Comparison of ENCODE assay signal across 8 cellular contexts in genomic region chr1:23664837-23665795, GRCh38. TPM values are rescaled to one million over a fixed set of nuclear protein-coding genes. Genes with fewer than 3 reads are reported as not detected.
DNase-seq lines count a peak whose midpoint lies in the region; ATAC-seq and TF ChIP-seq lines count a peak whose summit lies in the region.

No MANE protein-coding gene starts in this region.

- H3K9ac ChIP-seq in endodermal cell (ENCODE audit: extremely low read depth, low read length, poor library complexity, severe bottlenecking): no peak overlapping the region

- no peaks in the 10 kb centered on the region for H3K36me3 ChIP-seq in endodermal cell (ENCODE audit: control insufficient read depth, insufficient read depth, low read length)
- no peaks in the 10 kb centered on the region for H3K36me3 ChIP-seq in testis (ENCODE audit: low read depth, missing control alignments)
- no peaks in the 10 kb centered on the region for H3K36me3 ChIP-seq in lower lobe of right lung

- POLR2A ChIA-PET in AG04450 (lab: Yijun Ruan, JAX): no interaction called here

- ATAC-seq in lower lobe of right lung: no peak

- CTCF ChIA-PET in AG04450 (lab: Charles Lee): interaction anchor here (0.5 to 4.0 kb wide), 25 partner anchors 8 to 444 kb away, joined by 3 to 33 read pairs (median 4); partner anchors contain the start of gene RPL11

- TF ChIP-seq POLR2A in testis (IDR thresholded peaks at IDR 0.05): no peak

- no peak for DNase-seq in AG04450 (ENCODE audit: low read depth, low spot score)
- DNase-seq in GM04504 (ENCODE audit: low read depth): peak; percentile 7
- peak; percentile 54 for DNase-seq in NCI-H69 (lab: John Stamatoyannopoulos, UW)
- peak; percentile 61 for DNase-seq in endodermal cell
- DNase-seq in testis: peak; percentile 31
- DNase-seq in lower lobe of right lung: no peak
- DNase-seq in NCI-H524 treated with DMSO at 0.1 percent for 48 hours (lab: John Stamatoyannopoulos, UW): no peak
- DNase-seq in activated T-cell treated with anti-CD3 and anti-CD28 coated beads, Interleukin-2, amount 50 U/mL, for 1 hour: no peak

- H3K4me3 ChIP-seq in AG04450 (ENCODE audit: low read depth, low read length): no peak overlapping the region
- no peak overlapping the region for H3K4me3 ChIP-seq in endodermal cell (ENCODE audit: low read length)
- H3K4me3 ChIP-seq in testis: no peak overlapping the region
- no peak overlapping the region for H3K4me3 ChIP-seq in lower lobe of right lung

- H3K36me3 Mint-ChIP-seq in endodermal cell (ENCODE audit: low read depth): no peaks in the 10 kb centered on the region

- 51 to 64% methylated on average over 7 to 11 of the region's 11 CpGs for WGBS in endodermal cell (ENCODE audit: insufficient coverage in 1 of 2, insufficient read length in 1 of 2), 2 experiments
- 76 to 80% methylated on average over 11 of the region's 11 CpGs for WGBS in testis, 2 donors

- H3K27ac Mint-ChIP-seq in endodermal cell: no peak overlapping the region

- no peak overlapping the region for H3K4me3 Mint-ChIP-seq in endodermal cell

- H3K27ac ChIP-seq in AG04450 (ENCODE audit: low read depth, low read length) (no peak overlapping the region), endodermal cell (ENCODE audit: low read depth, low read length) (no peak overlapping the region), testis (no peak overlapping the region), lower lobe of right lung (no peak overlapping the region)

- H3K27me3 ChIP-seq in AG04450 (ENCODE audit: control insufficient read depth, insufficient read depth, low read length): peaks cover 4% of the 10 kb centered on the region
- no peaks in the 10 kb centered on the region for H3K27me3 ChIP-seq in endodermal cell (ENCODE audit: control insufficient read depth, insufficient read depth, low read length, poor library complexity, severe bottlenecking)
- no peaks in the 10 kb centered on the region for H3K27me3 ChIP-seq in testis
- no peaks in the 10 kb centered on the region for H3K27me3 ChIP-seq in lower lobe of right lung (ENCODE audit: low read depth)

- TF ChIP-seq CTCF in AG04450 (IDR thresholded peaks at IDR 0.05; ENCODE audit: low read depth, low read length) (peak; percentile 45), endodermal cell (conservative IDR thresholded peaks at IDR 0.05) (peak; percentile 79), testis (IDR thresholded peaks at IDR 0.05) (peak in 1 of 3 experiments; percentile 23), lower lobe of right lung (IDR thresholded peaks at IDR 0.05) (no peak)

- H3K27me3 Mint-ChIP-seq in endodermal cell (ENCODE audit: insufficient read depth): no peaks in the 10 kb centered on the region

- intact Hi-C loops in testis (cut with DNase I; ENCODE audit: low total_unique reads): no loop called here
- intact Hi-C loops in lower lobe of right lung (cut with DNase I): no loop called here

- no peaks in the 10 kb centered on the region for H3K4me1 ChIP-seq in endodermal cell (ENCODE audit: control insufficient read depth, insufficient read depth, low read length)
- H3K4me1 ChIP-seq in testis: no peaks in the 10 kb centered on the region
- no peaks in the 10 kb centered on the region for H3K4me1 ChIP-seq in lower lobe of right lung

- H3K9me3 ChIP-seq in AG04450 (ENCODE audit: control insufficient read depth, insufficient read depth, low read length) (no peaks in the 10 kb centered on the region), endodermal cell (ENCODE audit: control insufficient read depth, low read length) (no peaks in the 10 kb centered on the region), testis (no peaks in the 10 kb centered on the region), lower lobe of right lung (no peaks in the 10 kb centered on the region)

- H3K9me3 Mint-ChIP-seq in endodermal cell: no peaks in the 10 kb centered on the region

- no peaks in the 10 kb centered on the region for H3K4me1 Mint-ChIP-seq in endodermal cell

RNA-seq across cellular contexts. Expression of gene RPL11, which starts 26.5 kb away (rescaled TPM):
- polyA plus RNA-seq in AG04450 (2011; rRNA removed) (1,898 and 2,055 TPM in 2 replicates), testis (ENCODE audit: insufficient read depth, low read depth, low replicate concordance) (1,029 TPM)
- polyA minus RNA-seq in AG04450 (2011; rRNA and poly(A)+ RNA removed): 413 and 429 TPM in 2 replicates
- total RNA-seq in endodermal cell (1,000 to 10,000 TPM; 1,338 to 1,473 TPM), testis (100 to 1,000 TPM; 308 to 532 TPM), lower lobe of right lung (959 TPM)
- polyA plus RNA-seq in endodermal cell (2013, experiment 1 of 2): 1,683 TPM
- 1,573 TPM for polyA plus RNA-seq in endodermal cell (2013, experiment 2 of 2)

Comparison
In these comparisons a context has a peak if more than half of its experiments do, and no peak if none do; other contexts are left out.
1. DNase-seq: peak in GM04504 (single experiment), NCI-H69 (single experiment), endodermal cell (single experiment) and testis (single experiment); none in AG04450 (single experiment), lower lobe of right lung (single experiment), NCI-H524 treated with DMSO at 0.1 percent for 48 hours (single experiment) and activated T-cell treated with anti-CD3 and anti-CD28 coated beads, Interleukin-2, amount 50 U/mL, for 1 hour (single experiment).